In the genomic region with DNA sequence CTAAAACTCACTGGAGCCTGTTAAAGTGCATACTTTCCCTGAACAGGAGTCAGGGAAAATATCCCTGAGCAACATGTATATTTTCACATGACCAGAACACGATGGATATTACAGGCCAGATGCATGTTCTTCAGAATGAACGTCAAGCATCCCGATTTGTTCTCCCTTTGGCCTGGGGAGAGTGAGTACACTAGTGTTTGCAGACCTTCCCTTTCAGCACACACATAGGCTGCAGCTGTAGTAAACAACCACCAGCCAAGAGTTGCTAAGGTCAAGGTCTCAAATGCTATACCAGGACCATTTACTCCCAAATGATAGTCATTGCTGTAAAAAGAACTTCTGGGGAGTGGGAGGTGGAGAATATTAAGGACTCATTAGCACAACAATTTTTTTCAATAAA, we compare ENCODE assay signal across 1 cellular context.
TF ChIP-seq lines count a peak whose summit lies in the region.

No MANE protein-coding gene starts in this region.

TF ChIP-seq in HepG2, 621 proteins besides CTCF, POLR2A, EP300 and RAD21 (continues in another document):
- TF ChIP-seq CCAR2 (optimal IDR thresholded peaks at IDR 0.05; ENCODE audit: low read depth, low read length) (no peak), MIER3 (CRISPR knock-in tag; IDR thresholded peaks at IDR 0.05; ENCODE audit: borderline replicate concordance) (no peak), TCF12 (IDR thresholded peaks at IDR 0.05) (no peak), TCF12 (CRISPR knock-in tag; IDR thresholded peaks at IDR 0.05) (no peak), ZNF776 (CRISPR knock-in tag; IDR thresholded peaks at IDR 0.05) (no peak), BRD4 (CRISPR knock-in tag; IDR thresholded peaks at IDR 0.05) (no peak), PTBP1 (IDR thresholded peaks at IDR 0.05; ENCODE audit: low read depth, low read length, poor library complexity, severe bottlenecking) (no peak), FOXP1 (IDR thresholded peaks at IDR 0.05) (peak; percentile 84), FOXP1 (CRISPR knock-in tag; IDR thresholded peaks at IDR 0.05) (peak; percentile 96), BORCS8-MEF2B (CRISPR knock-in tag; IDR thresholded peaks at IDR 0.05) (no peak), ZNF567 (CRISPR knock-in tag; IDR thresholded peaks at IDR 0.05; ENCODE audit: borderline replicate concordance) (no peak), CHD2 (IDR thresholded peaks at IDR 0.05; ENCODE audit: low read depth, low read length) (no peak), RXRB (CRISPR knock-in tag; IDR thresholded peaks at IDR 0.05; ENCODE audit: borderline replicate concordance) (peak; percentile 82), MED8 (CRISPR knock-in tag; IDR thresholded peaks at IDR 0.05; ENCODE audit: insufficient replicate concordance) (no peak), FOXA1 (IDR thresholded peaks at IDR 0.05) (no peak), FOXA1 (CRISPR knock-in tag; IDR thresholded peaks at IDR 0.05) (0 out of 2 replicates have a peak, but pooled peaks have one; percentile 40), SRF (IDR thresholded peaks at IDR 0.05; ENCODE audit: low read depth, low read length) (no peak), KLF11 (CRISPR knock-in tag; IDR thresholded peaks at IDR 0.05) (no peak), GPN1 (CRISPR knock-in tag; IDR thresholded peaks at IDR 0.05; ENCODE audit: borderline replicate concordance) (no peak), BHLHE40 (IDR thresholded peaks at IDR 0.05; ENCODE audit: low read length) (no peak), ETV6 (CRISPR knock-in tag; conservative IDR thresholded peaks at IDR 0.05) (no peak), SIN3B (IDR thresholded peaks at IDR 0.05; ENCODE audit: low read length) (no peak), ELF4 (CRISPR knock-in tag; IDR thresholded peaks at IDR 0.05; ENCODE audit: borderline replicate concordance) (no peak), KDM4B (CRISPR knock-in tag; IDR thresholded peaks at IDR 0.05) (no peak), THAP11 (CRISPR knock-in tag; IDR thresholded peaks at IDR 0.05) (no peak), HES4 (CRISPR knock-in tag; IDR thresholded peaks at IDR 0.05; ENCODE audit: borderline replicate concordance) (no peak), HMG20A (CRISPR knock-in tag; IDR thresholded peaks at IDR 0.05; ENCODE audit: borderline replicate concordance) (peak; percentile 37; the same call in 1 of the 2 replicates), ZNF333 (CRISPR knock-in tag; IDR thresholded peaks at IDR 0.05; ENCODE audit: borderline replicate concordance) (no peak), SALL2 (CRISPR knock-in tag; IDR thresholded peaks at IDR 0.05) (no peak), SMYD3 (CRISPR knock-in tag; IDR thresholded peaks at IDR 0.05) (no peak), HMG20B (CRISPR knock-in tag; conservative IDR thresholded peaks at IDR 0.05) (no peak), RORA (CRISPR knock-in tag; IDR thresholded peaks at IDR 0.05) (no peak), ZNF20 (CRISPR knock-in tag; IDR thresholded peaks at IDR 0.05) (no peak), ZNF746 (CRISPR knock-in tag; IDR thresholded peaks at IDR 0.05) (no peak), HHEX (CRISPR knock-in tag; IDR thresholded peaks at IDR 0.05) (peak; percentile 57; the same call in 1 of the 2 replicates)
- TF ChIP-seq, protein P1, sequence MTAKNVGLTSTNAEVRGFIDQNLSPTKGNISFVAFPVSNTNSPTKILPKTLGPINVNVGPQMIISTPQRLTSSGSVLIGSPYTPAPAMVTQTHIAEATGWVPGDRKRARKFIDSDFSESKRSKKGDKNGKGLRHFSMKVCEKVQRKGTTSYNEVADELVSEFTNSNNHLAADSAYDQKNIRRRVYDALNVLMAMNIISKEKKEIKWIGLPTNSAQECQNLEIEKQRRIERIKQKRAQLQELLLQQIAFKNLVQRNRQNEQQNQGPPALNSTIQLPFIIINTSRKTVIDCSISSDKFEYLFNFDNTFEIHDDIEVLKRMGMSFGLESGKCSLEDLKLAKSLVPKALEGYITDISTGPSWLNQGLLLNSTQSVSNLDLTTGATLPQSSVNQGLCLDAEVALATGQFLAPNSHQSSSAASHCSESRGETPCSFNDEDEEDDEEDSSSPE (CRISPR knock-in tag; IDR thresholded peaks at IDR 0.05) = no peak
- TF ChIP-seq, protein P2, sequence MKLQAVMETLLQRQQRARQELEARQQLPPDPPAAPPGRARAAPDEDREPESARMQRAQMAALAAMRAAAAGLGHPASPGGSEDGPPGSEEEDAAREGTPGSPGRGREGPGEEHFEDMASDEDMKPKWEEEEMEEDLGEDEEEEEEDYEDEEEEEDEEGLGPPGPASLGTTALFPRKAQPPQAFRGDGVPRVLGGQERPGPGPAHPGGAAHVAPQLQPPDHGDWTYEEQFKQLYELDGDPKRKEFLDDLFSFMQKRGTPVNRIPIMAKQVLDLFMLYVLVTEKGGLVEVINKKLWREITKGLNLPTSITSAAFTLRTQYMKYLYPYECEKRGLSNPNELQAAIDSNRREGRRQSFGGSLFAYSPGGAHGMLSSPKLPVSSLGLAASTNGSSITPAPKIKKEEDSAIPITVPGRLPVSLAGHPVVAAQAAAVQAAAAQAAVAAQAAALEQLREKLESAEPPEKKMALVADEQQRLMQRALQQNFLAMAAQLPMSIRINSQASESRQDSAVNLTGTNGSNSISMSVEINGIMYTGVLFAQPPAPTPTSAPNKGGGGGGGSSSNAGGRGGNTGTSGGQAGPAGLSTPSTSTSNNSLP (IDR thresholded peaks at IDR 0.05; ENCODE audit: low read depth, low read length) = 0 out of 2 replicates have a peak, but pooled peaks have one; percentile 29
- TF ChIP-seq, protein P3, sequence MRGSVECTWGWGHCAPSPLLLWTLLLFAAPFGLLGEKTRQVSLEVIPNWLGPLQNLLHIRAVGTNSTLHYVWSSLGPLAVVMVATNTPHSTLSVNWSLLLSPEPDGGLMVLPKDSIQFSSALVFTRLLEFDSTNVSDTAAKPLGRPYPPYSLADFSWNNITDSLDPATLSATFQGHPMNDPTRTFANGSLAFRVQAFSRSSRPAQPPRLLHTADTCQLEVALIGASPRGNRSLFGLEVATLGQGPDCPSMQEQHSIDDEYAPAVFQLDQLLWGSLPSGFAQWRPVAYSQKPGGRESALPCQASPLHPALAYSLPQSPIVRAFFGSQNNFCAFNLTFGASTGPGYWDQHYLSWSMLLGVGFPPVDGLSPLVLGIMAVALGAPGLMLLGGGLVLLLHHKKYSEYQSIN (CRISPR knock-in tag; IDR thresholded peaks at IDR 0.05; ENCODE audit: borderline replicate concordance) = no peak
- TF ChIP-seq, protein P4, sequence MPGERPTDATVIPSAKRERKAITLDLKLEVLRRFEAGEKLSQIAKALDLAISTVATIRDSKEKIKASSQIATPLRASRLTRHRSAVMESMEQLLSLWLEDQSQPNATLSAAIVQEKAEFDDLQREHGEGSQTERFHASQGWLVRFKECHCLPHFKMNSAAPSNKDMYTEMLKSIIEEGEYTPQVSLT (CRISPR knock-in tag; IDR thresholded peaks at IDR 0.05; ENCODE audit: borderline replicate concordance, low read depth) = no peak
- TF ChIP-seq, protein P5, sequence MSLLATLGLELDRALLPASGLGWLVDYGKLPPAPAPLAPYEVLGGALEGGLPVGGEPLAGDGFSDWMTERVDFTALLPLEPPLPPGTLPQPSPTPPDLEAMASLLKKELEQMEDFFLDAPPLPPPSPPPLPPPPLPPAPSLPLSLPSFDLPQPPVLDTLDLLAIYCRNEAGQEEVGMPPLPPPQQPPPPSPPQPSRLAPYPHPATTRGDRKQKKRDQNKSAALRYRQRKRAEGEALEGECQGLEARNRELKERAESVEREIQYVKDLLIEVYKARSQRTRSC (CRISPR knock-in tag; IDR thresholded peaks at IDR 0.05; ENCODE audit: low read depth) = no peak
- TF ChIP-seq, protein P6, sequence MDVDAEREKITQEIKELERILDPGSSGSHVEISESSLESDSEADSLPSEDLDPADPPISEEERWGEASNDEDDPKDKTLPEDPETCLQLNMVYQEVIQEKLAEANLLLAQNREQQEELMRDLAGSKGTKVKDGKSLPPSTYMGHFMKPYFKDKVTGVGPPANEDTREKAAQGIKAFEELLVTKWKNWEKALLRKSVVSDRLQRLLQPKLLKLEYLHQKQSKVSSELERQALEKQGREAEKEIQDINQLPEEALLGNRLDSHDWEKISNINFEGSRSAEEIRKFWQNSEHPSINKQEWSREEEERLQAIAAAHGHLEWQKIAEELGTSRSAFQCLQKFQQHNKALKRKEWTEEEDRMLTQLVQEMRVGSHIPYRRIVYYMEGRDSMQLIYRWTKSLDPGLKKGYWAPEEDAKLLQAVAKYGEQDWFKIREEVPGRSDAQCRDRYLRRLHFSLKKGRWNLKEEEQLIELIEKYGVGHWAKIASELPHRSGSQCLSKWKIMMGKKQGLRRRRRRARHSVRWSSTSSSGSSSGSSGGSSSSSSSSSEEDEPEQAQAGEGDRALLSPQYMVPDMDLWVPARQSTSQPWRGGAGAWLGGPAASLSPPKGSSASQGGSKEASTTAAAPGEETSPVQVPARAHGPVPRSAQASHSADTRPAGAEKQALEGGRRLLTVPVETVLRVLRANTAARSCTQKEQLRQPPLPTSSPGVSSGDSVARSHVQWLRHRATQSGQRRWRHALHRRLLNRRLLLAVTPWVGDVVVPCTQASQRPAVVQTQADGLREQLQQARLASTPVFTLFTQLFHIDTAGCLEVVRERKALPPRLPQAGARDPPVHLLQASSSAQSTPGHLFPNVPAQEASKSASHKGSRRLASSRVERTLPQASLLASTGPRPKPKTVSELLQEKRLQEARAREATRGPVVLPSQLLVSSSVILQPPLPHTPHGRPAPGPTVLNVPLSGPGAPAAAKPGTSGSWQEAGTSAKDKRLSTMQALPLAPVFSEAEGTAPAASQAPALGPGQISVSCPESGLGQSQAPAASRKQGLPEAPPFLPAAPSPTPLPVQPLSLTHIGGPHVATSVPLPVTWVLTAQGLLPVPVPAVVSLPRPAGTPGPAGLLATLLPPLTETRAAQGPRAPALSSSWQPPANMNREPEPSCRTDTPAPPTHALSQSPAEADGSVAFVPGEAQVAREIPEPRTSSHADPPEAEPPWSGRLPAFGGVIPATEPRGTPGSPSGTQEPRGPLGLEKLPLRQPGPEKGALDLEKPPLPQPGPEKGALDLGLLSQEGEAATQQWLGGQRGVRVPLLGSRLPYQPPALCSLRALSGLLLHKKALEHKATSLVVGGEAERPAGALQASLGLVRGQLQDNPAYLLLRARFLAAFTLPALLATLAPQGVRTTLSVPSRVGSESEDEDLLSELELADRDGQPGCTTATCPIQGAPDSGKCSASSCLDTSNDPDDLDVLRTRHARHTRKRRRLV (CRISPR knock-in tag; IDR thresholded peaks at IDR 0.05) = no peak
- TF ChIP-seq, protein P7, sequence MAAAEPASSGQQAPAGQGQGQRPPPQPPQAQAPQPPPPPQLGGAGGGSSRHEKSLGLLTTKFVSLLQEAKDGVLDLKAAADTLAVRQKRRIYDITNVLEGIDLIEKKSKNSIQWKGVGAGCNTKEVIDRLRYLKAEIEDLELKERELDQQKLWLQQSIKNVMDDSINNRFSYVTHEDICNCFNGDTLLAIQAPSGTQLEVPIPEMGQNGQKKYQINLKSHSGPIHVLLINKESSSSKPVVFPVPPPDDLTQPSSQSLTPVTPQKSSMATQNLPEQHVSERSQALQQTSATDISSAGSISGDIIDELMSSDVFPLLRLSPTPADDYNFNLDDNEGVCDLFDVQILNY (CRISPR knock-in tag; conservative IDR thresholded peaks at IDR 0.05) = no peak
- TF ChIP-seq, protein P8, sequence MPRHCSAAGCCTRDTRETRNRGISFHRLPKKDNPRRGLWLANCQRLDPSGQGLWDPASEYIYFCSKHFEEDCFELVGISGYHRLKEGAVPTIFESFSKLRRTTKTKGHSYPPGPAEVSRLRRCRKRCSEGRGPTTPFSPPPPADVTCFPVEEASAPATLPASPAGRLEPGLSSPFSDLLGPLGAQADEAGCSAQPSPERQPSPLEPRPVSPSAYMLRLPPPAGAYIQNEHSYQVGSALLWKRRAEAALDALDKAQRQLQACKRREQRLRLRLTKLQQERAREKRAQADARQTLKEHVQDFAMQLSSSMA (CRISPR knock-in tag; IDR thresholded peaks at IDR 0.05) = no peak
- TF ChIP-seq, protein P9, sequence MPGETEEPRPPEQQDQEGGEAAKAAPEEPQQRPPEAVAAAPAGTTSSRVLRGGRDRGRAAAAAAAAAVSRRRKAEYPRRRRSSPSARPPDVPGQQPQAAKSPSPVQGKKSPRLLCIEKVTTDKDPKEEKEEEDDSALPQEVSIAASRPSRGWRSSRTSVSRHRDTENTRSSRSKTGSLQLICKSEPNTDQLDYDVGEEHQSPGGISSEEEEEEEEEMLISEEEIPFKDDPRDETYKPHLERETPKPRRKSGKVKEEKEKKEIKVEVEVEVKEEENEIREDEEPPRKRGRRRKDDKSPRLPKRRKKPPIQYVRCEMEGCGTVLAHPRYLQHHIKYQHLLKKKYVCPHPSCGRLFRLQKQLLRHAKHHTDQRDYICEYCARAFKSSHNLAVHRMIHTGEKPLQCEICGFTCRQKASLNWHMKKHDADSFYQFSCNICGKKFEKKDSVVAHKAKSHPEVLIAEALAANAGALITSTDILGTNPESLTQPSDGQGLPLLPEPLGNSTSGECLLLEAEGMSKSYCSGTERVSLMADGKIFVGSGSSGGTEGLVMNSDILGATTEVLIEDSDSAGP (CRISPR knock-in tag; IDR thresholded peaks at IDR 0.05; ENCODE audit: borderline replicate concordance) = no peak
- TF ChIP-seq, protein P10, sequence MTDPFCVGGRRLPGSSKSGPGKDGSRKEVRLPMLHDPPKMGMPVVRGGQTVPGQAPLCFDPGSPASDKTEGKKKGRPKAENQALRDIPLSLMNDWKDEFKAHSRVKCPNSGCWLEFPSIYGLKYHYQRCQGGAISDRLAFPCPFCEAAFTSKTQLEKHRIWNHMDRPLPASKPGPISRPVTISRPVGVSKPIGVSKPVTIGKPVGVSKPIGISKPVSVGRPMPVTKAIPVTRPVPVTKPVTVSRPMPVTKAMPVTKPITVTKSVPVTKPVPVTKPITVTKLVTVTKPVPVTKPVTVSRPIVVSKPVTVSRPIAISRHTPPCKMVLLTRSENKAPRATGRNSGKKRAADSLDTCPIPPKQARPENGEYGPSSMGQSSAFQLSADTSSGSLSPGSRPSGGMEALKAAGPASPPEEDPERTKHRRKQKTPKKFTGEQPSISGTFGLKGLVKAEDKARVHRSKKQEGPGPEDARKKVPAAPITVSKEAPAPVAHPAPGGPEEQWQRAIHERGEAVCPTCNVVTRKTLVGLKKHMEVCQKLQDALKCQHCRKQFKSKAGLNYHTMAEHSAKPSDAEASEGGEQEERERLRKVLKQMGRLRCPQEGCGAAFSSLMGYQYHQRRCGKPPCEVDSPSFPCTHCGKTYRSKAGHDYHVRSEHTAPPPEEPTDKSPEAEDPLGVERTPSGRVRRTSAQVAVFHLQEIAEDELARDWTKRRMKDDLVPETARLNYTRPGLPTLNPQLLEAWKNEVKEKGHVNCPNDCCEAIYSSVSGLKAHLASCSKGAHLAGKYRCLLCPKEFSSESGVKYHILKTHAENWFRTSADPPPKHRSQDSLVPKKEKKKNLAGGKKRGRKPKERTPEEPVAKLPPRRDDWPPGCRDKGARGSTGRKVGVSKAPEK (CRISPR knock-in tag; IDR thresholded peaks at IDR 0.05; ENCODE audit: borderline replicate concordance) = 0 out of 2 replicates have a peak, but pooled peaks have one; percentile 42
- TF ChIP-seq, protein P11, sequence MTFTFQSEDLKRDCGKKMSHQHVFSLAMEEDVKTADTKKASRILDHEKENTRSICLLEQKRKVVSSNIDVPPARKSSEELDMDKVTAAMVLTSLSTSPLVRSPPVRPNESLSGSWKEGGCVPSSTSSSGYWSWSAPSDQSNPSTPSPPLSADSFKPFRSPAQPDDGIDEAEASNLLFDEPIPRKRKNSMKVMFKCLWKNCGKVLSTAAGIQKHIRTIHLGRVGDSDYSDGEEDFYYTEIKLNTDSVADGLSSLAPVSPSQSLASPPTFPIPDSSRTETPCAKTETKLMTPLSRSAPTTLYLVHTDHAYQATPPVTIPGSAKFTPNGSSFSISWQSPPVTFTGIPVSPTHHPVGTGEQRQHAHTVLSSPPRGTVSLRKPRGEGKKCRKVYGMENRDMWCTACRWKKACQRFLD (CRISPR knock-in tag; IDR thresholded peaks at IDR 0.05; ENCODE audit: borderline replicate concordance) = no peak
